Comparison of ENCODE assay signal across 14 cellular contexts in the genomic region with DNA sequence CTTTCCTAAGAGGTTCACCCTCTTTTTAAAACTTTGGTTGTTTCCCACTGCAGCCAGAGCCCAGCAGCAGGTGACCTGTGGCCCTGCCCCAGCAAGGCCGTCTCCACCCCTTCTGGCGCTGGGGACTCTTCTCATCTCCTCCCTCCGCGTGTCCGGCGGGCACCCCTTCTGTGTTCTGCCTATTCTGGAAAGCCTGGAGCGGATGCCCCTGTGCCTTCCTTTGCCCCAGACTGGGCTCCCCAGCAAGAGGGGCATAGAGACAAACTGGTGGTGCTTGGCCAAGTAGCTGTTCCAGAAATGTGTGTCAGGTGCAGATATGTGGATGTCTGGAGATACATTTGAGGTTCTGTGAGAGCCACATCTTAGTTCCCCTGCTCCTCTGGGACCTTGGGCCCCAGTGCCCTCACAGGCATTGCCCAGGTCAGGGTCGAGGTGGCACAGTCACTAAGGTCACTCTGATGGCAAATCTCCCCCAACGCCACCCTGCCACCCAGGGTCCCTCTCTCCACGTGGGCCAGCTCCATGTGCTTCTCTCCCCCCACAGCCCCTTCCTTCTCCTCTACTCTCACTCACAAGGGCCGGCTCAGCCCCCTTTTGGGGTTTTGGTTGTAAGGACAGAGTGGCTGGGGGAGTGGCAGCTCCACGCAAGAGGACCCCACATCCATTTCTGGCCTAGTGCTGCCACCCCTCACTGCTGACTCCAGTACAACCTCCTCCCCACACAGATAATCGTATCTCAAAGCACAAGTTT.
"Had no signal": no experiment of that assay in that cellular context is flagged by ENCODE, and none has a peak within 500 bp of the region (broad histone marks: within the 10 kb centered on the region; RNA-seq: fewer than 3 reads in every experiment).

No MANE protein-coding gene starts in this region.

- DNase-seq: activated CD4-positive, alpha-beta T cell treated with anti-CD3 and anti-CD28 coated beads, Interleukin-2, amount 50 U/mL, for 1 hour; activated CD4-positive, CD25-positive, alpha-beta regulatory T cell; activated T-cell treated with anti-CD3 and anti-CD28 coated beads, Interleukin-2, amount 50 U/mL, for 1 hour; foreskin melanocyte; heart left ventricle; left ventricle myocardium inferior; retina; stimulated activated CD4-positive, alpha-beta T cell treated with anti-CD3 and anti-CD28 coated beads, Interleukin-1b, Interleukin-23, amount 100 ng/mL, for 48 hours; stimulated activated naive CD4-positive, alpha-beta T cell treated with Interleukin-2 at 50 U/mL for 16 hours; T-helper 2 cell had no signal

- ATAC-seq: heart left ventricle had no signal

- H3K36me3 ChIP-seq: breast epithelium, heart left ventricle, left ventricle myocardium inferior, pancreas had no signal

- FAIRE-seq: islet of Langerhans, pancreas, TTC549 had no signal

- H3K4me1 ChIP-seq: left ventricle myocardium inferior had no signal

- H3K9me3 ChIP-seq: breast epithelium, heart left ventricle, left ventricle myocardium inferior, pancreas had no signal

- H3K4me3 ChIP-seq: breast epithelium, heart left ventricle, left ventricle myocardium inferior, pancreas had no signal

- H3K27me3 ChIP-seq: breast epithelium, heart left ventricle, pancreas had no signal

- H3K27ac ChIP-seq: heart left ventricle, left ventricle myocardium inferior, pancreas had no signal
